35 cellular contexts compared by ENCODE assay signal in genomic region chr9:90021216-90021906, GRCh38.
"Had no signal": no experiment of that assay in that cellular context is flagged by ENCODE, and none has a peak within 500 bp of the region (broad histone marks: within the 10 kb centered on the region; RNA-seq: fewer than 3 reads in every experiment).

No MANE protein-coding gene starts in this region.

- H3K27ac ChIP-seq: brain microvascular endothelial cell, cardiac muscle cell, KMS-11, WERI-Rb-1 had no signal

- ATAC-seq: activated CD8-positive, alpha-beta memory T cell treated with anti-CD3 and anti-CD28 coated beads, Interleukin-2, amount 10 ng/mL, durations not matched to agents 7 days and 5 days; activated naive CD8-positive, alpha-beta T cell treated with anti-CD3 and anti-CD28 coated beads, Interleukin-2, amount 50 U/mL, for 24 hours; PC-3; Right ventricle myocardium inferior had no signal

- H3K36me3 ChIP-seq: brain microvascular endothelial cell, cardiac muscle cell, Peyer's patch, WERI-Rb-1 had no signal

- H3K27me3 ChIP-seq: brain microvascular endothelial cell, cardiac muscle cell, Peyer's patch had no signal

- DNase-seq: activated CD4-positive, alpha-beta memory T cell treated with anti-CD3 and anti-CD28 coated beads, Interleukin-2, amount 10 ng/mL, durations not matched to agents 7 days and 5 days; activated CD4-positive, alpha-beta T cell treated with anti-CD3 and anti-CD28 coated beads for 1 hour; activated CD4-positive, alpha-beta T cell treated with anti-CD3 and anti-CD28 coated beads for 48 hours; activated CD4-positive, CD25-positive, alpha-beta regulatory T cell; activated CD8-positive, alpha-beta memory T cell treated with anti-CD3 and anti-CD28 coated beads for 24 hours; activated CD8-positive, alpha-beta memory T cell treated with anti-CD3 and anti-CD28 coated beads, Interleukin-2, amount 10 ng/mL, durations not matched to agents 7 days and 5 days; activated CD8-positive, alpha-beta memory T cell treated with anti-CD3 and anti-CD28 coated beads, Interleukin-2, amount 50 U/mL, for 48 hours; activated effector memory CD4-positive, alpha-beta T cell treated with Interleukin-2 at 50 U/mL for 16 hours; activated naive CD4-positive, alpha-beta T cell treated with anti-CD3 and anti-CD28 coated beads, Interleukin-2, amount 10 ng/mL, durations not matched to agents 7 days and 5 days; activated naive CD8-positive, alpha-beta T cell treated with anti-CD3 and anti-CD28 coated beads, Interleukin-2, amount 50 U/mL, for 24 hours; activated T-cell treated with anti-CD3 and anti-CD28 coated beads, Interleukin-2, amount 50 U/mL, for 48 hours; aorta; brain microvascular endothelial cell; MM.1S; MV-4-11; NCI-H1092; NCI-H1436 treated with DMSO at 0.1 percent for 48 hours; NCI-H1694 treated with DMSO at 0.1 percent for 48 hours; NCI-H2029; NCI-H510A; NCI-H526; NCI-H748 treated with DMSO at 0.1 percent for 48 hours; NK-92 treated with Interleukin-12 subunit alpha and Interleukin-12 subunit beta, amount 100 ng/mL, for 24 hours; PC-3; Peyer's patch; RPMI8226; SW 1271; T-helper 1 cell; T-helper 2 cell; T-helper 9 cell; WERI-Rb-1 had no signal

- H3K9me3 ChIP-seq: Peyer's patch had no signal

- H3K27me3 Mint-ChIP-seq: activated naive CD8-positive, alpha-beta T cell had no signal

- H3K4me2 ChIP-seq: KMS-11 had no signal

- H3K4me3 ChIP-seq: cardiac muscle cell, Peyer's patch had no signal

- H3K4me3 Mint-ChIP-seq: activated CD4-positive, alpha-beta memory T cell treated with anti-CD3 and anti-CD28 coated beads, Interleukin-2, amount 10 ng/mL, durations not matched to agents 7 days and 5 days; activated CD8-positive, alpha-beta memory T cell treated with anti-CD3 and anti-CD28 coated beads, Interleukin-2, amount 10 ng/mL, durations not matched to agents 7 days and 5 days; activated naive CD4-positive, alpha-beta T cell treated with anti-CD3 and anti-CD28 coated beads, Interleukin-2, amount 10 ng/mL, durations not matched to agents 7 days and 5 days; activated naive CD8-positive, alpha-beta T cell; activated naive CD8-positive, alpha-beta T cell treated with anti-CD3 and anti-CD28 coated beads, Interleukin-2, amount 50 U/mL, for 24 hours had no signal

- H3K36me3 Mint-ChIP-seq: activated CD8-positive, alpha-beta memory T cell treated with anti-CD3 and anti-CD28 coated beads, Interleukin-2, amount 10 ng/mL, durations not matched to agents 7 days and 5 days; activated naive CD4-positive, alpha-beta T cell treated with anti-CD3 and anti-CD28 coated beads, Interleukin-2, amount 10 ng/mL, durations not matched to agents 7 days and 5 days had no signal

- H3K27ac Mint-ChIP-seq: activated CD4-positive, alpha-beta memory T cell treated with anti-CD3 and anti-CD28 coated beads, Interleukin-2, amount 10 ng/mL, durations not matched to agents 7 days and 5 days; activated CD8-positive, alpha-beta memory T cell treated with anti-CD3 and anti-CD28 coated beads, Interleukin-2, amount 10 ng/mL, durations not matched to agents 7 days and 5 days; activated naive CD4-positive, alpha-beta T cell treated with anti-CD3 and anti-CD28 coated beads, Interleukin-2, amount 10 ng/mL, durations not matched to agents 7 days and 5 days; activated naive CD8-positive, alpha-beta T cell; activated naive CD8-positive, alpha-beta T cell treated with anti-CD3 and anti-CD28 coated beads, Interleukin-2, amount 50 U/mL, for 24 hours had no signal

- H3K9me3 Mint-ChIP-seq: activated CD4-positive, alpha-beta memory T cell treated with anti-CD3 and anti-CD28 coated beads, Interleukin-2, amount 10 ng/mL, durations not matched to agents 7 days and 5 days; activated naive CD4-positive, alpha-beta T cell treated with anti-CD3 and anti-CD28 coated beads, Interleukin-2, amount 10 ng/mL, durations not matched to agents 7 days and 5 days had no signal
